1 cellular context compared by ENCODE assay signal in the genomic region with DNA sequence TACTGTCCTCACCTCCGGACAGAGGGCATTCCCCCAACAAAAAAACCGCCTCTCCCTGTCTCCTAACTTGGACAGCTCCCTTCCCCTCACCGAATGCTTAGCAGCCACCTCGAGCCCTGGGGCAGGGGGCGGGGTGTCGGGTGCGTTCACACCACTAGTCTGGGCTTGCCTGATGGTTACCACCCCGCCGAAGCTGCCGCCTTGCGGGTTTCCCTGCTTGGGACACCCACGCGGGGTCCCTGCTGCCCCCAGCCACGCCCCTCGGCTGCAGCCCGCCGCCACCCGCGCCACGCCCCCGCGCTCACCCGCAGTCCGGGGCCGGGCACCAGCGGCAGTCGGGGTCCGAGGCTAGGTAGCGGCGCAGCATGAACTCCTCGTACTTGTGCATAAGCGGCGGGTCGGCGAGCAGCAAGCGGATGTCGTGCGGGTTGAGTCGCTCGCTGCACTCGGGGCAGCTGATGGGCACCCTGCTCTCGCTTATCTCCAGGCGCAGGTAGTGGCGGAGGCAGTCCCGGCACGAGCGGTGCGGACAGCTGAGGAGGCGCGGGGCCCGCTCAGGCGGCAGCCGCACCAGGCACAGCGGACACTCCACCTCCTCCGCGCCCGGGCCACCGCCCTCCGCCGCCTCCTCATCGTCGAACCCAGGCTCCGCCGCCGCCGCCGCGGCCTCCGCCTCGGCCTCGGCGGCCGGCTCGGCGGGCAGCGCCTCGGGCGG.
TF ChIP-seq lines count a peak whose summit lies in the region.

No MANE protein-coding gene starts in this region.

TF ChIP-seq in WTC11, 78 proteins besides CTCF, POLR2A, EP300 and RAD21 (continued from another document):
- TF ChIP-seq, protein P1, sequence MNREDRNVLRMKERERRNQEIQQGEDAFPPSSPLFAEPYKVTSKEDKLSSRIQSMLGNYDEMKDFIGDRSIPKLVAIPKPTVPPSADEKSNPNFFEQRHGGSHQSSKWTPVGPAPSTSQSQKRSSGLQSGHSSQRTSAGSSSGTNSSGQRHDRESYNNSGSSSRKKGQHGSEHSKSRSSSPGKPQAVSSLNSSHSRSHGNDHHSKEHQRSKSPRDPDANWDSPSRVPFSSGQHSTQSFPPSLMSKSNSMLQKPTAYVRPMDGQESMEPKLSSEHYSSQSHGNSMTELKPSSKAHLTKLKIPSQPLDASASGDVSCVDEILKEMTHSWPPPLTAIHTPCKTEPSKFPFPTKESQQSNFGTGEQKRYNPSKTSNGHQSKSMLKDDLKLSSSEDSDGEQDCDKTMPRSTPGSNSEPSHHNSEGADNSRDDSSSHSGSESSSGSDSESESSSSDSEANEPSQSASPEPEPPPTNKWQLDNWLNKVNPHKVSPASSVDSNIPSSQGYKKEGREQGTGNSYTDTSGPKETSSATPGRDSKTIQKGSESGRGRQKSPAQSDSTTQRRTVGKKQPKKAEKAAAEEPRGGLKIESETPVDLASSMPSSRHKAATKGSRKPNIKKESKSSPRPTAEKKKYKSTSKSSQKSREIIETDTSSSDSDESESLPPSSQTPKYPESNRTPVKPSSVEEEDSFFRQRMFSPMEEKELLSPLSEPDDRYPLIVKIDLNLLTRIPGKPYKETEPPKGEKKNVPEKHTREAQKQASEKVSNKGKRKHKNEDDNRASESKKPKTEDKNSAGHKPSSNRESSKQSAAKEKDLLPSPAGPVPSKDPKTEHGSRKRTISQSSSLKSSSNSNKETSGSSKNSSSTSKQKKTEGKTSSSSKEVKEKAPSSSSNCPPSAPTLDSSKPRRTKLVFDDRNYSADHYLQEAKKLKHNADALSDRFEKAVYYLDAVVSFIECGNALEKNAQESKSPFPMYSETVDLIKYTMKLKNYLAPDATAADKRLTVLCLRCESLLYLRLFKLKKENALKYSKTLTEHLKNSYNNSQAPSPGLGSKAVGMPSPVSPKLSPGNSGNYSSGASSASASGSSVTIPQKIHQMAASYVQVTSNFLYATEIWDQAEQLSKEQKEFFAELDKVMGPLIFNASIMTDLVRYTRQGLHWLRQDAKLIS (CRISPR knock-in tag; IDR thresholded peaks at IDR 0.05; ENCODE audit: borderline replicate concordance), result no peak
- TF ChIP-seq ZNF138 (CRISPR knock-in tag; conservative IDR thresholded peaks at IDR 0.05), result no peak
- TF ChIP-seq, protein P2, sequence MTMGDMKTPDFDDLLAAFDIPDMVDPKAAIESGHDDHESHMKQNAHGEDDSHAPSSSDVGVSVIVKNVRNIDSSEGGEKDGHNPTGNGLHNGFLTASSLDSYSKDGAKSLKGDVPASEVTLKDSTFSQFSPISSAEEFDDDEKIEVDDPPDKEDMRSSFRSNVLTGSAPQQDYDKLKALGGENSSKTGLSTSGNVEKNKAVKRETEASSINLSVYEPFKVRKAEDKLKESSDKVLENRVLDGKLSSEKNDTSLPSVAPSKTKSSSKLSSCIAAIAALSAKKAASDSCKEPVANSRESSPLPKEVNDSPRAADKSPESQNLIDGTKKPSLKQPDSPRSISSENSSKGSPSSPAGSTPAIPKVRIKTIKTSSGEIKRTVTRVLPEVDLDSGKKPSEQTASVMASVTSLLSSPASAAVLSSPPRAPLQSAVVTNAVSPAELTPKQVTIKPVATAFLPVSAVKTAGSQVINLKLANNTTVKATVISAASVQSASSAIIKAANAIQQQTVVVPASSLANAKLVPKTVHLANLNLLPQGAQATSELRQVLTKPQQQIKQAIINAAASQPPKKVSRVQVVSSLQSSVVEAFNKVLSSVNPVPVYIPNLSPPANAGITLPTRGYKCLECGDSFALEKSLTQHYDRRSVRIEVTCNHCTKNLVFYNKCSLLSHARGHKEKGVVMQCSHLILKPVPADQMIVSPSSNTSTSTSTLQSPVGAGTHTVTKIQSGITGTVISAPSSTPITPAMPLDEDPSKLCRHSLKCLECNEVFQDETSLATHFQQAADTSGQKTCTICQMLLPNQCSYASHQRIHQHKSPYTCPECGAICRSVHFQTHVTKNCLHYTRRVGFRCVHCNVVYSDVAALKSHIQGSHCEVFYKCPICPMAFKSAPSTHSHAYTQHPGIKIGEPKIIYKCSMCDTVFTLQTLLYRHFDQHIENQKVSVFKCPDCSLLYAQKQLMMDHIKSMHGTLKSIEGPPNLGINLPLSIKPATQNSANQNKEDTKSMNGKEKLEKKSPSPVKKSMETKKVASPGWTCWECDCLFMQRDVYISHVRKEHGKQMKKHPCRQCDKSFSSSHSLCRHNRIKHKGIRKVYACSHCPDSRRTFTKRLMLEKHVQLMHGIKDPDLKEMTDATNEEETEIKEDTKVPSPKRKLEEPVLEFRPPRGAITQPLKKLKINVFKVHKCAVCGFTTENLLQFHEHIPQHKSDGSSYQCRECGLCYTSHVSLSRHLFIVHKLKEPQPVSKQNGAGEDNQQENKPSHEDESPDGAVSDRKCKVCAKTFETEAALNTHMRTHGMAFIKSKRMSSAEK (CRISPR knock-in tag; IDR thresholded peaks at IDR 0.05; ENCODE audit: borderline replicate concordance), result no peak
- TF ChIP-seq, protein P3, sequence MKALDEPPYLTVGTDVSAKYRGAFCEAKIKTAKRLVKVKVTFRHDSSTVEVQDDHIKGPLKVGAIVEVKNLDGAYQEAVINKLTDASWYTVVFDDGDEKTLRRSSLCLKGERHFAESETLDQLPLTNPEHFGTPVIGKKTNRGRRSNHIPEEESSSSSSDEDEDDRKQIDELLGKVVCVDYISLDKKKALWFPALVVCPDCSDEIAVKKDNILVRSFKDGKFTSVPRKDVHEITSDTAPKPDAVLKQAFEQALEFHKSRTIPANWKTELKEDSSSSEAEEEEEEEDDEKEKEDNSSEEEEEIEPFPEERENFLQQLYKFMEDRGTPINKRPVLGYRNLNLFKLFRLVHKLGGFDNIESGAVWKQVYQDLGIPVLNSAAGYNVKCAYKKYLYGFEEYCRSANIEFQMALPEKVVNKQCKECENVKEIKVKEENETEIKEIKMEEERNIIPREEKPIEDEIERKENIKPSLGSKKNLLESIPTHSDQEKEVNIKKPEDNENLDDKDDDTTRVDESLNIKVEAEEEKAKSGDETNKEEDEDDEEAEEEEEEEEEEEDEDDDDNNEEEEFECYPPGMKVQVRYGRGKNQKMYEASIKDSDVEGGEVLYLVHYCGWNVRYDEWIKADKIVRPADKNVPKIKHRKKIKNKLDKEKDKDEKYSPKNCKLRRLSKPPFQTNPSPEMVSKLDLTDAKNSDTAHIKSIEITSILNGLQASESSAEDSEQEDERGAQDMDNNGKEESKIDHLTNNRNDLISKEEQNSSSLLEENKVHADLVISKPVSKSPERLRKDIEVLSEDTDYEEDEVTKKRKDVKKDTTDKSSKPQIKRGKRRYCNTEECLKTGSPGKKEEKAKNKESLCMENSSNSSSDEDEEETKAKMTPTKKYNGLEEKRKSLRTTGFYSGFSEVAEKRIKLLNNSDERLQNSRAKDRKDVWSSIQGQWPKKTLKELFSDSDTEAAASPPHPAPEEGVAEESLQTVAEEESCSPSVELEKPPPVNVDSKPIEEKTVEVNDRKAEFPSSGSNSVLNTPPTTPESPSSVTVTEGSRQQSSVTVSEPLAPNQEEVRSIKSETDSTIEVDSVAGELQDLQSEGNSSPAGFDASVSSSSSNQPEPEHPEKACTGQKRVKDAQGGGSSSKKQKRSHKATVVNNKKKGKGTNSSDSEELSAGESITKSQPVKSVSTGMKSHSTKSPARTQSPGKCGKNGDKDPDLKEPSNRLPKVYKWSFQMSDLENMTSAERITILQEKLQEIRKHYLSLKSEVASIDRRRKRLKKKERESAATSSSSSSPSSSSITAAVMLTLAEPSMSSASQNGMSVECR (CRISPR knock-in tag; IDR thresholded peaks at IDR 0.05; ENCODE audit: borderline replicate concordance), result no peak
- TF ChIP-seq TP53 (CRISPR knock-in tag; IDR thresholded peaks at IDR 0.05), result no peak
